Comparison of ENCODE assay signal across 10 cellular contexts in the genomic region with DNA sequence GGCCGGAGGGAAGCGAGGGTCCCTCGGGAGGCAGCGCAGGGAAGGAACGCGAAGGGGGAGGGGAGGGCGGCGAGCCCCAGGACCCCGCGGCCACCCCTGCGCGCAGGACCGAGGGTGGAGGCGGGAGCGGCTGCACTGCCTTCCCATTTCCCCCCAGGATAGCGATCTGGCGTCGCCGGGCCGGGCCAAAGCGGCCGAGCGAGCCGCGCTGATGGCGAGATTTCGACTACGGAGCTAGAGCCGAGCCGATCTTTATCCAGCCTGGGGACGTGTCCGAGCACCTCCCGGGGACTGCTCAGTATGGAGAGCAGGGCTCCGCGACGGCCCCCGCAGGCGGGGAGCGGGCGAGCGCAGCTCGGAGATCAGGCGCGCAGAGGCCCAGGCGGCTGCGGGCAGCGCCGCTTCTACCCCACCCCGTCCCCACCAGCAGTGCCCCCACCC. TPM values are rescaled to one million over a fixed set of nuclear protein-coding genes. Genes with fewer than 3 reads are reported as not detected.
DNase-seq lines count a peak whose midpoint lies in the region; TF ChIP-seq lines count a peak whose summit lies in the region.
"Had no signal": no experiment of that assay in that cellular context is flagged by ENCODE, and none has a peak within 500 bp of the region (broad histone marks: within the 10 kb centered on the region; RNA-seq: fewer than 3 reads in every experiment).

No MANE protein-coding gene starts in this region.

- H3K4me1 ChIP-seq in endocrine pancreas (ENCODE audit: control insufficient read depth, insufficient read depth, low read length), result no peaks in the 10 kb centered on the region
- H3K4me1 ChIP-seq in mesendoderm (ENCODE audit: control insufficient read depth, low read depth, low read length), result no peaks in the 10 kb centered on the region
- peaks cover 5 to 26% (median 23%) of the 10 kb centered on the region in 4 donors for H3K4me1 ChIP-seq in tibial artery

- H3K9ac ChIP-seq in endocrine pancreas (ENCODE audit: control insufficient read depth, insufficient read depth, low read length) (peak overlapping the region; percentile 47), mesendoderm (ENCODE audit: low read length) (peak overlapping the region; percentile 67)

- H2AK5ac ChIP-seq in mesendoderm (ENCODE audit: low read length), result no peak overlapping the region

- peak overlapping the region; percentile 79 for H3K56ac ChIP-seq in mesendoderm (ENCODE audit: low read length)

- H3K23ac ChIP-seq in mesendoderm (ENCODE audit: low read length), result no peak overlapping the region

- no peak overlapping the region for H3K4ac ChIP-seq in mesendoderm (ENCODE audit: low read depth, low read length)

- H2BK5ac ChIP-seq in mesendoderm (ENCODE audit: low read length), result no peak overlapping the region

- H4K5ac ChIP-seq in mesendoderm (ENCODE audit: low read length), result no peak overlapping the region

- no peak overlapping the region for H3K18ac ChIP-seq in mesendoderm (ENCODE audit: low read length)

- intact Hi-C loops in tibial artery (cut with DNase I; ENCODE audit: low total_unique reads), result no loop called here

- no peak overlapping the region for H3K4me3 ChIP-seq in endocrine pancreas (ENCODE audit: control insufficient read depth, insufficient read depth, low read length)
- peak overlapping the region; percentile 41 for H3K4me3 ChIP-seq in mesendoderm (ENCODE audit: low read length)
- peak overlapping the region; percentile 46 to 58 for H3K4me3 ChIP-seq in tibial artery

- no peak overlapping the region for H2BK15ac ChIP-seq in mesendoderm (replicated peaks; ENCODE audit: low read depth)

- H3K9me3 ChIP-seq in endocrine pancreas (ENCODE audit: control insufficient read depth, low read length), result no peaks in the 10 kb centered on the region
- H3K9me3 ChIP-seq in tibial artery, result no peaks in the 10 kb centered on the region

- no peaks in the 10 kb centered on the region for H3K79me1 ChIP-seq in mesendoderm (ENCODE audit: low read length)

- H3K36me3 ChIP-seq in endocrine pancreas (ENCODE audit: control insufficient read depth, insufficient read depth, low read length) (no peaks in the 10 kb centered on the region), mesendoderm (ENCODE audit: control insufficient read depth, insufficient read depth, low read length) (no peaks in the 10 kb centered on the region), tibial artery (no peaks in the 10 kb centered on the region)

- DNase-seq in DMS53 (lab: John Stamatoyannopoulos, UW) (peak; percentile 67), DMS53 treated with DMSO at 0.1 percent for 48 hours (lab: John Stamatoyannopoulos, UW; ENCODE audit: unreplicated experiment) (no peak), mesendoderm (peak; percentile 53), tibial artery (no peak), DMS79 treated with DMSO at 0.1 percent for 48 hours (lab: John Stamatoyannopoulos, UW) (no peak), SW 1271 (lab: John Stamatoyannopoulos, UW) (no peak)
- no peak for DNase-seq in activated CD4-positive, alpha-beta T cell treated with anti-CD3 and anti-CD28 coated beads, Interleukin-2, amount 50 U/mL, for 1 hour
- DNase-seq: activated CD8-positive, alpha-beta memory T cell treated with anti-CD3 and anti-CD28 coated beads for 24 hours; naive thymus-derived CD8-positive, alpha-beta T cell had no signal

- WGBS in mesendoderm (ENCODE audit: extremely low coverage, insufficient coverage, low lambda C conversion rate), result no CpG with 5 or more reads among the region's 49 CpGs

- H3K27me3 ChIP-seq in endocrine pancreas (ENCODE audit: control insufficient read depth, insufficient read depth, low read length), result peaks cover 8% of the 10 kb centered on the region
- peaks cover 42% of the 10 kb centered on the region for H3K27me3 ChIP-seq in mesendoderm (ENCODE audit: insufficient read depth, low read length, poor library complexity)
- H3K27me3 ChIP-seq in tibial artery, result peaks cover 0 to 65% of the 10 kb centered on the region in 2 donors

- H3K79me2 ChIP-seq in mesendoderm (ENCODE audit: control insufficient read depth, insufficient read depth, low read length), result no peaks in the 10 kb centered on the region

- H3K27ac ChIP-seq in mesendoderm (ENCODE audit: low read depth, low read length) (no peak overlapping the region), tibial artery (no peak overlapping the region)

- no peak overlapping the region for H4K8ac ChIP-seq in mesendoderm (ENCODE audit: low read depth, low read length)

- no peak overlapping the region for H2BK120ac ChIP-seq in mesendoderm (ENCODE audit: low read depth, low read length)

- peak overlapping the region; percentile 78 for H3K4me2 ChIP-seq in mesendoderm (ENCODE audit: low read length)

- no peak for TF ChIP-seq CTCF in tibial artery (IDR thresholded peaks at IDR 0.05)

RNA-seq across cellular contexts. Expression of a gene that starts 0.6 kb away (rescaled TPM):
- polyA plus RNA-seq in mesendoderm (2013, experiment 1 of 2), result 0.56 TPM
- 0.42 TPM for polyA plus RNA-seq in mesendoderm (2013, experiment 2 of 2)
- polyA plus RNA-seq: naive thymus-derived CD8-positive, alpha-beta T cell had no signal

Comparison
In these comparisons a context has a peak if more than half of its experiments do, and no peak if none do; other contexts are left out.
1. DNase-seq: peak in DMS53 (single experiment) and mesendoderm (single experiment); none in DMS53 treated with DMSO at 0.1 percent for 48 hours (single experiment), tibial artery (0 of 2), activated CD4-positive, alpha-beta T cell treated with anti-CD3 and anti-CD28 coated beads, Interleukin-2, amount 50 U/mL, for 1 hour (single experiment), DMS79 treated with DMSO at 0.1 percent for 48 hours (single experiment) and SW 1271 (0 of 2).